In genomic region chr22:21961127-21961867, GRCh38 we compare ENCODE assay signal across 15 cellular contexts. TPM values are rescaled to one million over a fixed set of nuclear protein-coding genes. Genes with fewer than 3 reads are reported as not detected.
DNase-seq lines count a peak whose midpoint lies in the region; ATAC-seq and TF ChIP-seq lines count a peak whose summit lies in the region.
"Had no signal": no experiment of that assay in that cellular context is flagged by ENCODE, and none has a peak within 500 bp of the region (broad histone marks: within the 10 kb centered on the region; RNA-seq: fewer than 3 reads in every experiment).

No MANE protein-coding gene starts in this region.

- POLR2A ChIA-PET in HCT116 (lab: Charles Lee), result no interaction called here
- POLR2A ChIA-PET in RWPE1 (lab: Yijun Ruan, JAX; ENCODE audit: low non-redundant PET), result no interaction called here

- H3K9ac ChIP-seq in HCT116 (ENCODE audit: low read length), result no peak overlapping the region

- WGBS in esophagus, 2 donors, result 88% methylated on average over 18 of the region's 18 CpGs
- 80 to 90% (median 82%) methylated on average over 17 to 18 of the region's 18 CpGs for WGBS in psoas muscle, 3 donors

- H3K27ac ChIP-seq in HCT116 (ENCODE audit: low read depth, low read length), result no peak overlapping the region; the same call in 1 of the 2 replicates
- H3K27ac ChIP-seq in RWPE1, result peak overlapping the region; percentile 49
- H3K27ac ChIP-seq in esophagus (ENCODE audit: low read depth in 2 of 2, low read length in 1 of 2), result peak overlapping the region; percentile 69 to 71
- peak overlapping the region; percentile 62 for H3K27ac ChIP-seq in psoas muscle
- H3K27ac ChIP-seq: C4-2B, Peyer's patch had no signal

- H3K4me2 ChIP-seq in HCT116 (ENCODE audit: low read length), result no peak overlapping the region

- no peaks in the 10 kb centered on the region for H3K9me2 ChIP-seq in HCT116 (ENCODE audit: insufficient read depth)

- no peak overlapping the region for H2AFZ ChIP-seq in HCT116 (ENCODE audit: low read depth, low read length, poor library complexity, severe bottlenecking)

- no peaks in the 10 kb centered on the region for H4K20me1 ChIP-seq in HCT116 (ENCODE audit: insufficient read depth)

- intact Hi-C loops in HCT116 (cut with micrococcal nuclease), result no loop called here
- intact Hi-C loops in psoas muscle (cut with DNase I), result loop anchor here in 1 of 2 donors (5.0 kb wide), 1 partner anchor 44 kb away; no protein-coding TSS in a partner anchor

- no peaks in the 10 kb centered on the region for H3K27me3 ChIP-seq in HCT116 (ENCODE audit: insufficient read depth, low read length)
- H3K27me3 ChIP-seq in esophagus (ENCODE audit: control insufficient read depth in 1 of 2, insufficient read depth in 2 of 2, low read length in 2 of 2), result no peaks in the 10 kb centered on the region
- no peaks in the 10 kb centered on the region for H3K27me3 ChIP-seq in psoas muscle (ENCODE audit: insufficient read depth in 3 of 3, low read length in 2 of 3)
- H3K27me3 ChIP-seq: MG63, Peyer's patch had no signal

- DNase-seq in HCT116 (ENCODE audit: low read depth, low spot score), result no peak
- DNase-seq in RWPE1 (ENCODE audit: low spot score), result no peak
- no peak for DNase-seq in psoas muscle
- no peak for DNase-seq in 8988T
- DNase-seq: DMS153, NCI-H1092, NCI-H510A treated with DMSO at 0.1 percent for 48 hours, NCI-H82, Peyer's patch, SHP77 treated with DMSO at 0.1 percent for 48 hours had no signal

- H3K4me1 ChIP-seq in HCT116 (ENCODE audit: control insufficient read depth in 1 of 2, insufficient read depth in 2 of 2, low read length in 2 of 2) (peaks cover 0 to 9% of the 10 kb centered on the region in 2 experiments; a peak in 3 of 4 replicates), esophagus (ENCODE audit: control insufficient read depth in 2 of 2, insufficient read depth in 2 of 2, low read length in 1 of 2) (peaks cover 0 to 20% of the 10 kb centered on the region in 2 donors), psoas muscle (peaks cover 9% of the 10 kb centered on the region)
- H3K4me1 ChIP-seq: Peyer's patch had no signal

- RAD21 ChIA-PET in HCT116 (lab: Charles Lee; ENCODE audit: low non-redundant PET in 1 of 2, low total read pairs in 2 of 2, uncharacterized antibody in 2 of 2, unreplicated experiment in 2 of 2), result no interaction called here

- no peak for TF ChIP-seq POLR2A in HCT116 (IDR thresholded peaks at IDR 0.05; ENCODE audit: borderline replicate concordance, extremely low read depth, insufficient read depth, insufficient read length)

- H3K79me2 ChIP-seq in HCT116 (ENCODE audit: insufficient read depth, low read length), result no peaks in the 10 kb centered on the region

- H3K4me3 ChIP-seq in HCT116 (replicated peaks in 1 of 2; ENCODE audit: low read depth in 1 of 2, low read length in 2 of 2) (no peak overlapping the region), esophagus (ENCODE audit: low read depth in 1 of 2, low read length in 2 of 2) (no peak overlapping the region), psoas muscle (no peak overlapping the region)
- H3K4me3 ChIP-seq: MG63, Peyer's patch had no signal

- H3K36me3 ChIP-seq in HCT116 (ENCODE audit: control insufficient read depth in 1 of 2, insufficient read depth in 2 of 2, low read length in 2 of 2) (peaks cover 21 to 22% of the 10 kb centered on the region in 2 experiments; a peak in 3 of 4 replicates), esophagus (ENCODE audit: control insufficient read depth in 2 of 2, insufficient read depth in 2 of 2, low read length in 1 of 2) (peaks cover 18 to 50% of the 10 kb centered on the region in 2 donors), psoas muscle (ENCODE audit: insufficient read depth in 1 of 2, low read depth in 1 of 2) (peaks cover 0 to 84% of the 10 kb centered on the region in 2 donors)

- CTCF ChIA-PET in HCT116 (lab: Charles Lee), result interaction anchor here (1.5 kb wide), 1 partner anchor 11 kb away, joined by 4 read pairs; no protein-coding TSS in a partner anchor
- CTCF ChIA-PET in RWPE1 (lab: Yijun Ruan, JAX), result interaction anchor here (0.7 to 1.6 kb wide), 2 partner anchors 11 to 23 kb away, joined by 3 to 5 read pairs; no protein-coding TSS in a partner anchor

- ATAC-seq in HCT116 (0 out of 2 replicates have a peak, but pooled peaks have one; percentile 5), psoas muscle (peak in 3 of 4 donors; percentile 2 to 10 (median 5)), GM18868 (IDR thresholded peaks at IDR 0.05; ENCODE audit: unreplicated experiment) (no peak), HG02571 (IDR thresholded peaks at IDR 0.05; ENCODE audit: unreplicated experiment) (no peak)

- H3K9me3 ChIP-seq in HCT116 (ENCODE audit: control insufficient read depth in 1 of 2, insufficient read depth in 1 of 2, low read depth in 1 of 2, low read length in 2 of 2), result no peaks in the 10 kb centered on the region
- no peaks in the 10 kb centered on the region for H3K9me3 ChIP-seq in esophagus (ENCODE audit: control insufficient read depth in 2 of 2, insufficient read depth in 1 of 2, low read depth in 1 of 2, low read length in 1 of 2)
- H3K9me3 ChIP-seq in psoas muscle, result no peaks in the 10 kb centered on the region
- H3K9me3 ChIP-seq: MG63, Peyer's patch had no signal

- BruUV-seq in HCT116 (replicated peaks; lab: Mats Ljungman, UMichigan), result no TSS peak

- TF ChIP-seq RAD21 in HCT116 (IDR thresholded peaks at IDR 0.05; ENCODE audit: low read depth), result no peak

- no peak for TF ChIP-seq CTCF in HCT116 (IDR thresholded peaks at IDR 0.05 in 2 of 3, conservative IDR thresholded peaks at IDR 0.05 in 1 of 3; ENCODE audit: borderline replicate concordance in 1 of 3, insufficient read depth in 1 of 3, low read depth in 2 of 3, low read length in 2 of 3)
- TF ChIP-seq CTCF in RWPE1 (conservative IDR thresholded peaks at IDR 0.05; ENCODE audit: low read depth), result no peak
- no peak for TF ChIP-seq CTCF in psoas muscle (IDR thresholded peaks at IDR 0.05)

TF ChIP-seq in HCT116, 20 proteins besides CTCF, POLR2A, EP300 and RAD21 (continues in another document):
- TF ChIP-seq FOSL1 (IDR thresholded peaks at IDR 0.05; ENCODE audit: low read depth) (no peak), EZH2phosphoT487 (IDR thresholded peaks at IDR 0.05; ENCODE audit: borderline replicate concordance) (no peak), ZBTB33 (IDR thresholded peaks at IDR 0.05; ENCODE audit: extremely low read depth, insufficient replicate concordance, low read length) (no peak), ZNF274 (IDR thresholded peaks at IDR 0.05; ENCODE audit: low read depth, low read length) (no peak), EGR1 (IDR thresholded peaks at IDR 0.05; ENCODE audit: low read depth) (no peak), ZFX (IDR thresholded peaks at IDR 0.05) (no peak), CEBPB (IDR thresholded peaks at IDR 0.05; ENCODE audit: low read depth) (no peak), SIN3A (IDR thresholded peaks at IDR 0.05; ENCODE audit: low read depth) (no peak), REST (IDR thresholded peaks at IDR 0.05; ENCODE audit: low read depth) (no peak), SP1 (IDR thresholded peaks at IDR 0.05; ENCODE audit: low read depth) (no peak), JUND (IDR thresholded peaks at IDR 0.05) (no peak), EZH2 (IDR thresholded peaks at IDR 0.05) (no peak), SRF (IDR thresholded peaks at IDR 0.05; ENCODE audit: low read depth) (no peak)

RNA-seq across cellular contexts. Expression of gene PPM1F, which starts 8.6 kb away (rescaled TPM):
- total RNA-seq in HCT116 (2021; ENCODE audit: unreplicated experiment), result 27.3 TPM
- polyA plus RNA-seq in HCT116 (2012), result 12.7 and 13.1 TPM in 2 replicates
- 10 to 100 TPM; 14.3 to 15.5 TPM for polyA plus RNA-seq in esophagus
- total RNA-seq in psoas muscle, result 10 to 100 TPM; 11.9 to 29.5 (median 15.7) TPM
- 10 to 100 TPM in 2 of 3 donors, 1 to 10 TPM in 1; 8.1 to 13.1 (median 11.8) TPM for polyA plus RNA-seq in psoas muscle

RNA-seq across cellular contexts. Expression of gene TOP3B, which starts 21.3 kb away (rescaled TPM):
- total RNA-seq in HCT116 (2021; ENCODE audit: unreplicated experiment), result 50.1 TPM
- polyA plus RNA-seq in HCT116 (2012), result 33.1 and 36.8 TPM in 2 replicates
- polyA plus RNA-seq in esophagus, result 10 to 100 TPM; 12.3 to 19.1 TPM
- total RNA-seq in psoas muscle, result 10 to 100 TPM in 1 of 4 donors, 1 to 10 TPM in 3; 5.4 to 12.2 (median 9.0) TPM
- 10 to 100 TPM in 1 of 3 donors, 1 to 10 TPM in 2; 6.4 to 13.5 (median 8.1) TPM for polyA plus RNA-seq in psoas muscle

Comparison
In these comparisons a context has a peak if more than half of its experiments do, and no peak if none do; other contexts are left out.
1. ATAC-seq: peak in HCT116 (single experiment) and psoas muscle (3 of 4); none in GM18868 (single experiment) and HG02571 (single experiment).